In genomic region chr21:25701529-25701928, GRCh38 we compare ENCODE assay signal across 20 cellular contexts.
"Had no signal": no experiment of that assay in that cellular context is flagged by ENCODE, and none has a peak within 500 bp of the region (broad histone marks: within the 10 kb centered on the region; RNA-seq: fewer than 3 reads in every experiment).

No MANE protein-coding gene starts in this region.

- H3K4me3 Mint-ChIP-seq: activated naive CD4-positive, alpha-beta T cell treated with anti-CD3 and anti-CD28 coated beads, Interleukin-2, amount 50 U/mL, for 24 hours had no signal

- H3K27me3 Mint-ChIP-seq: activated naive CD4-positive, alpha-beta T cell treated with anti-CD3 and anti-CD28 coated beads, Interleukin-2, amount 50 U/mL, for 24 hours had no signal

- H3K27ac ChIP-seq: coronary artery, tibial artery, vagina, VCaP had no signal

- H3K36me3 Mint-ChIP-seq: activated naive CD4-positive, alpha-beta T cell treated with anti-CD3 and anti-CD28 coated beads, Interleukin-2, amount 50 U/mL, for 24 hours had no signal

- H3K4me1 Mint-ChIP-seq: activated naive CD4-positive, alpha-beta T cell treated with anti-CD3 and anti-CD28 coated beads, Interleukin-2, amount 50 U/mL, for 24 hours had no signal

- DNase-seq: activated CD4-positive, alpha-beta T cell treated with anti-CD3 and anti-CD28 coated beads, Interleukin-2, amount 50 U/mL, for 1 hour; activated CD4-positive, CD25-positive, alpha-beta regulatory T cell treated with anti-CD3 and anti-CD28 coated beads, Interleukin-2, amount 50 U/mL, for 72 hours; activated CD8-positive, alpha-beta memory T cell treated with anti-CD3 and anti-CD28 coated beads, Interleukin-2, amount 50 U/mL, for 4 hours; activated gamma-delta T cell; activated T-cell treated with anti-CD3 and anti-CD28 coated beads, Interleukin-2, amount 50 U/mL, for 48 hours; adrenal gland; erythroblast; occipital lobe; posterior cingulate gyrus; stimulated activated CD4-positive, alpha-beta T cell treated with anti-CD3 and anti-CD28 coated beads, Interleukin-12 subunit alpha, Interleukin-12 subunit beta, amount 100 ng/mL, for 4 hours; stimulated activated CD4-positive, alpha-beta T cell treated with anti-CD3 and anti-CD28 coated beads, Interleukin-1b, Interleukin-23, amount 100 ng/mL, for 48 hours; stimulated activated naive CD4-positive, alpha-beta T cell treated with Interleukin-2 at 50 U/mL for 16 hours; T-helper 1 cell; T-helper 9 cell; tibial artery had no signal

- H3K27ac Mint-ChIP-seq: activated naive CD4-positive, alpha-beta T cell treated with anti-CD3 and anti-CD28 coated beads, Interleukin-2, amount 50 U/mL, for 24 hours had no signal

- H3K9me3 ChIP-seq: adrenal gland, breast epithelium, tibial artery, vagina had no signal

- H3K27me3 ChIP-seq: adrenal gland, breast epithelium, tibial artery, vagina had no signal

- H3K36me3 ChIP-seq: breast epithelium, tibial artery, vagina had no signal

- H3K4me1 ChIP-seq: breast epithelium, tibial artery, vagina had no signal

- H3K4me3 ChIP-seq: adrenal gland, breast epithelium, coronary artery, tibial artery, vagina had no signal
